ENCODE assay signal across 15 cellular contexts in genomic region chr2:237258146-237258545, GRCh38.
DNase-seq lines count a peak whose midpoint lies in the region; ATAC-seq and TF ChIP-seq lines count a peak whose summit lies in the region.
"Had no signal": no experiment of that assay in that cellular context is flagged by ENCODE, and none has a peak within 500 bp of the region (broad histone marks: within the 10 kb centered on the region; RNA-seq: fewer than 3 reads in every experiment).

No MANE protein-coding gene starts in this region.

- DNase-seq in AG09309 (ENCODE audit: low read depth): no peak
- DNase-seq in HFFc6: peak; percentile 22
- DNase-seq in colonic mucosa: no peak
- DNase-seq in immature natural killer cell: no peak
- DNase-seq in activated effector memory CD4-positive, alpha-beta T cell treated with anti-CD3 and anti-CD28 coated beads, Interleukin-2, amount 50 U/mL, for 16 hours: no peak
- no peak for DNase-seq in activated T-cell treated with anti-CD3 and anti-CD28 coated beads, Interleukin-2, amount 50 U/mL, for 24 hours
- no peak for DNase-seq in stimulated activated naive B cell treated with anti-CD40 and anti-IgM and Interleukin-4, amounts not matched to agents 10 μg/mL and 1 μg/mL and 100 μg/mL, for 72 hours
- DNase-seq: activated CD8-positive, alpha-beta memory T cell treated with anti-CD3 and anti-CD28 coated beads, Interleukin-2, amount 50 U/mL, for 48 hours; adrenal gland; KBM-7; naive B cell; small intestine had no signal

- H3K9me3 ChIP-seq in colonic mucosa: no peaks in the 10 kb centered on the region
- H3K9me3 ChIP-seq: adrenal gland, HAP-1 had no signal

- H3K27me3 ChIP-seq in colonic mucosa: no peaks in the 10 kb centered on the region
- H3K27me3 ChIP-seq: adrenal gland had no signal

- H3K9me3 Mint-ChIP-seq in HFFc6 (no peaks in the 10 kb centered on the region), nephron (no peaks in the 10 kb centered on the region), immature natural killer cell (no peaks in the 10 kb centered on the region)
- no peaks in the 10 kb centered on the region for H3K9me3 Mint-ChIP-seq in activated T-cell treated with anti-CD3 and anti-CD28 coated beads, Interleukin-2, amount 50 U/mL, for 24 hours
- peaks cover 4 to 6% of the 10 kb centered on the region in 2 donors for H3K9me3 Mint-ChIP-seq in stimulated activated naive B cell treated with anti-CD40 and anti-IgM and Interleukin-4, amounts not matched to agents 10 μg/mL and 1 μg/mL and 100 μg/mL, for 72 hours

- H3K4me1 Mint-ChIP-seq in HFFc6 (ENCODE audit: low read depth) (peaks cover 97% of the 10 kb centered on the region), nephron (peaks cover 37% of the 10 kb centered on the region), immature natural killer cell (peaks cover 0 to 5% of the 10 kb centered on the region in 2 donors)
- H3K4me1 Mint-ChIP-seq in activated T-cell treated with anti-CD3 and anti-CD28 coated beads, Interleukin-2, amount 50 U/mL, for 24 hours (ENCODE audit: low read depth): peaks cover 2% of the 10 kb centered on the region
- no peaks in the 10 kb centered on the region for H3K4me1 Mint-ChIP-seq in stimulated activated naive B cell treated with anti-CD40 and anti-IgM and Interleukin-4, amounts not matched to agents 10 μg/mL and 1 μg/mL and 100 μg/mL, for 72 hours
- H3K4me1 Mint-ChIP-seq: naive B cell had no signal

- no peak overlapping the region for H3K4me3 ChIP-seq in AG09309 (ENCODE audit: control insufficient read depth, low read depth, low read length)
- H3K4me3 ChIP-seq in colonic mucosa: no peak overlapping the region
- H3K4me3 ChIP-seq: adrenal gland, HAP-1 had no signal

- H3K27ac Mint-ChIP-seq in HFFc6: peak overlapping the region; percentile 84
- H3K27ac Mint-ChIP-seq in nephron: peak overlapping the region; percentile 74 to 91 (median 85)
- H3K27ac Mint-ChIP-seq in immature natural killer cell: no peak overlapping the region
- no peak overlapping the region for H3K27ac Mint-ChIP-seq in activated T-cell treated with anti-CD3 and anti-CD28 coated beads, Interleukin-2, amount 50 U/mL, for 24 hours
- H3K27ac Mint-ChIP-seq in stimulated activated naive B cell treated with anti-CD40 and anti-IgM and Interleukin-4, amounts not matched to agents 10 μg/mL and 1 μg/mL and 100 μg/mL, for 72 hours: no peak overlapping the region

- peaks cover 5% of the 10 kb centered on the region; the same call in 1 of the 2 replicates for H3K36me3 Mint-ChIP-seq in HFFc6 (ENCODE audit: low read depth)
- H3K36me3 Mint-ChIP-seq in nephron (ENCODE audit: low read depth): no peaks in the 10 kb centered on the region
- no peaks in the 10 kb centered on the region for H3K36me3 Mint-ChIP-seq in immature natural killer cell
- H3K36me3 Mint-ChIP-seq in activated T-cell treated with anti-CD3 and anti-CD28 coated beads, Interleukin-2, amount 50 U/mL, for 24 hours (ENCODE audit: low read depth): no peaks in the 10 kb centered on the region
- no peaks in the 10 kb centered on the region for H3K36me3 Mint-ChIP-seq in stimulated activated naive B cell treated with anti-CD40 and anti-IgM and Interleukin-4, amounts not matched to agents 10 μg/mL and 1 μg/mL and 100 μg/mL, for 72 hours
- H3K36me3 Mint-ChIP-seq: naive B cell had no signal

- no peaks in the 10 kb centered on the region for H3K4me1 ChIP-seq in colonic mucosa
- H3K4me1 ChIP-seq: HAP-1 had no signal

- ATAC-seq in stimulated activated naive B cell treated with anti-CD40 and anti-IgM and Interleukin-4, amounts not matched to agents 10 μg/mL and 1 μg/mL and 100 μg/mL, for 72 hours (replicated peaks): no peak

- peak overlapping the region; percentile 11 for H3K27ac ChIP-seq in colonic mucosa
- H3K27ac ChIP-seq: C4-2B had no signal

- no peaks in the 10 kb centered on the region; the same call in 1 of the 2 replicates for H3K27me3 Mint-ChIP-seq in HFFc6 (ENCODE audit: insufficient read depth)
- peaks cover 6% of the 10 kb centered on the region for H3K27me3 Mint-ChIP-seq in nephron (ENCODE audit: low read depth)
- peaks cover 0 to 6% (median 3%) of the 10 kb centered on the region in 3 donors for H3K27me3 Mint-ChIP-seq in immature natural killer cell (ENCODE audit: low read depth in 3 of 3)
- H3K27me3 Mint-ChIP-seq in activated T-cell treated with anti-CD3 and anti-CD28 coated beads, Interleukin-2, amount 50 U/mL, for 24 hours: peaks cover 26% of the 10 kb centered on the region
- H3K27me3 Mint-ChIP-seq in stimulated activated naive B cell treated with anti-CD40 and anti-IgM and Interleukin-4, amounts not matched to agents 10 μg/mL and 1 μg/mL and 100 μg/mL, for 72 hours: peaks cover 3 to 19% of the 10 kb centered on the region in 2 donors

- no peak overlapping the region for H3K9ac ChIP-seq in colonic mucosa (ENCODE audit: low read depth in 2 of 2, low read length in 2 of 2)

- peak overlapping the region; percentile 44; the same call in 1 of the 2 replicates for H3K4me3 Mint-ChIP-seq in HFFc6
- H3K4me3 Mint-ChIP-seq in nephron: no peak overlapping the region
- H3K4me3 Mint-ChIP-seq in immature natural killer cell: no peak overlapping the region
- no peak overlapping the region for H3K4me3 Mint-ChIP-seq in activated T-cell treated with anti-CD3 and anti-CD28 coated beads, Interleukin-2, amount 50 U/mL, for 24 hours
- H3K4me3 Mint-ChIP-seq in stimulated activated naive B cell treated with anti-CD40 and anti-IgM and Interleukin-4, amounts not matched to agents 10 μg/mL and 1 μg/mL and 100 μg/mL, for 72 hours: no peak overlapping the region
- H3K4me3 Mint-ChIP-seq: naive B cell had no signal

- no peaks in the 10 kb centered on the region for H3K36me3 ChIP-seq in colonic mucosa
- H3K36me3 ChIP-seq: adrenal gland, HAP-1 had no signal

- intact Hi-C loops in colonic mucosa (cut with DNase I): no loop called here

- TF ChIP-seq CTCF in AG09309 (IDR thresholded peaks at IDR 0.05; ENCODE audit: control insufficient read depth, insufficient read depth, low read depth, low read length, missing control alignments): peak; percentile 20
- TF ChIP-seq CTCF in HFFc6 (IDR thresholded peaks at IDR 0.05): peak; percentile 30; the same call in 1 of the 2 replicates
- no peak for TF ChIP-seq CTCF in colonic mucosa (IDR thresholded peaks at IDR 0.05)
- no peak for TF ChIP-seq CTCF in nephron (IDR thresholded peaks at IDR 0.05; ENCODE audit: unreplicated experiment in 3 of 3)

Comparison
In these comparisons a context has a peak if more than half of its experiments do, and no peak if none do; other contexts are left out.
1. CTCF ChIP-seq: peak in AG09309 (single experiment) and HFFc6 (single experiment); none in colonic mucosa (single experiment) and nephron (0 of 3).
2. H3K27ac Mint-ChIP-seq: peak in HFFc6 (single experiment) and nephron (3 of 3); none in immature natural killer cell (0 of 6), activated T-cell treated with anti-CD3 and anti-CD28 coated beads, Interleukin-2, amount 50 U/mL, for 24 hours (single experiment) and stimulated activated naive B cell treated with anti-CD40 and anti-IgM and Interleukin-4, amounts not matched to agents 10 μg/mL and 1 μg/mL and 100 μg/mL, for 72 hours (single experiment).